Comparison of ENCODE assay signal across 1 cellular context in the genomic region with DNA sequence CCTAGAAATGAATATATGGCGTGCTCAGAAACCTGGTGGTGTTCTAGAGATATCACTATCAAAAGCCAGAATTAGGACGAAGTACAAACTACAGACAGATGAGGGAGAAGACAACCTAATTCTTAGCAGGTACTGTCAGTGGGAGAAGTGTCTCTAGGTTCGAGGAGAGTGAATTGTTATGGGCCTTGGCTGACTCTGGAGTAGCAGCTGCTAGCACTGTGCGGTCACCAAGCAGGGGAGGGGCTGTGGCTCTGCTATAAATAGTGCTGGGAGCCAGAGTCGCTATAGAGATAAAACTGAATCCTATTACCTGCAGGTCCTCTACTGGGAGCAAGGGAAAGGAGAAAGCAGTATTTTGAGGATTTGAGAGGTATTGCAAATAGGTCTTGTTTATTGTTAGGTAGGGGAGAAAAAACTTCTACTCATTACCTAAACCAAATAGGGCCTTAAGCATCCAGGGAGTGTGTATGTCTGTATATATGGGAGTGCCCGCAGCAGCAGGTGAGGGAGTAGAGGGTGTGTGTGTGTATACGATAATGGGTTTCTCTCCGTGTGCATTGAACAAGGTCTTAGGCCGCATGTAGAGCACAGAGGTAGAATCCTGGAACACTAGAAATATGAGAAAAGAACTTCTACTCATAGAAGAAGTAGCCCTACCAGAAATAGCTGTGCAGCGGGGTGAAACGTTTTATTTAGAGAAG.
TF ChIP-seq lines count a peak whose summit lies in the region.

No MANE protein-coding gene starts in this region.

TF ChIP-seq in HepG2, 621 proteins besides CTCF, POLR2A, EP300 and RAD21:
- TF ChIP-seq, protein P1, sequence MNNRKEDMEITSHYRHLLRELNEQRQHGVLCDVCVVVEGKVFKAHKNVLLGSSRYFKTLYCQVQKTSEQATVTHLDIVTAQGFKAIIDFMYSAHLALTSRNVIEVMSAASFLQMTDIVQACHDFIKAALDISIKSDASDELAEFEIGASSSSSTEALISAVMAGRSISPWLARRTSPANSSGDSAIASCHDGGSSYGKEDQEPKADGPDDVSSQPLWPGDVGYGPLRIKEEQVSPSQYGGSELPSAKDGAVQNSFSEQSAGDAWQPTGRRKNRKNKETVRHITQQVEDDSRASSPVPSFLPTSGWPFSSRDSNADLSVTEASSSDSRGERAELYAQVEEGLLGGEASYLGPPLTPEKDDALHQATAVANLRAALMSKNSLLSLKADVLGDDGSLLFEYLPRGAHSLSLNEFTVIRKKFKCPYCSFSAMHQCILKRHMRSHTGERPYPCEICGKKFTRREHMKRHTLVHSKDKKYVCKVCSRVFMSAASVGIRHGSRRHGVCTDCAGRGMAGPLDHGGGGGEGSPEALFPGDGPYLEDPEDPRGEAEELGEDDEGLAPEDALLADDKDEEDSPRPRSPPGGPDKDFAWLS (CRISPR knock-in tag; IDR thresholded peaks at IDR 0.05; ENCODE audit: borderline replicate concordance), result no peak
- TF ChIP-seq ZNF430 (CRISPR knock-in tag; IDR thresholded peaks at IDR 0.05) (no peak), MAFK (conservative IDR thresholded peaks at IDR 0.05 in 1 of 2, IDR thresholded peaks at IDR 0.05 in 1 of 2; ENCODE audit: low read length in 2 of 2) (no peak), EED (CRISPR knock-in tag; IDR thresholded peaks at IDR 0.05) (no peak), FOXA3 (CRISPR knock-in tag; IDR thresholded peaks at IDR 0.05) (no peak), ASH2L (IDR thresholded peaks at IDR 0.05; ENCODE audit: insufficient read length, low read depth, low read length) (no peak), MAFF (IDR thresholded peaks at IDR 0.05; ENCODE audit: low read depth, low read length) (no peak), RFXAP (CRISPR knock-in tag; IDR thresholded peaks at IDR 0.05; ENCODE audit: borderline replicate concordance) (no peak), NKX3-1 (CRISPR knock-in tag; IDR thresholded peaks at IDR 0.05) (no peak), ZNF264 (CRISPR knock-in tag; IDR thresholded peaks at IDR 0.05) (no peak), RXRB (CRISPR knock-in tag; IDR thresholded peaks at IDR 0.05; ENCODE audit: borderline replicate concordance) (no peak), ZNF564 (CRISPR knock-in tag; IDR thresholded peaks at IDR 0.05) (no peak), KDM5B (CRISPR knock-in tag; IDR thresholded peaks at IDR 0.05; ENCODE audit: borderline replicate concordance) (no peak)
- TF ChIP-seq, protein P2, sequence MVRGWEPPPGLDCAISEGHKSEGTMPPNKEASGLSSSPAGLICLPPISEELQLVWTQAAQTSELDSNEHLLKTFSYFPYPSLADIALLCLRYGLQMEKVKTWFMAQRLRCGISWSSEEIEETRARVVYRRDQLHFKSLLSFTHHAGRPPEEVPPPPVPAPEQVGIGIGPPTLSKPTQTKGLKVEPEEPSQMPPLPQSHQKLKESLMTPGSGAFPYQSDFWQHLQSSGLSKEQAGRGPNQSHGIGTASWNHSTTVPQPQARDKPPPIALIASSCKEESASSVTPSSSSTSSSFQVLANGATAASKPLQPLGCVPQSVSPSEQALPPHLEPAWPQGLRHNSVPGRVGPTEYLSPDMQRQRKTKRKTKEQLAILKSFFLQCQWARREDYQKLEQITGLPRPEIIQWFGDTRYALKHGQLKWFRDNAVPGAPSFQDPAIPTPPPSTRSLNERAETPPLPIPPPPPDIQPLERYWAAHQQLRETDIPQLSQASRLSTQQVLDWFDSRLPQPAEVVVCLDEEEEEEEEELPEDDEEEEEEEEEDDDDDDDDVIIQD (CRISPR knock-in tag; IDR thresholded peaks at IDR 0.05; ENCODE audit: low read depth), result no peak
- TF ChIP-seq, protein P3, sequence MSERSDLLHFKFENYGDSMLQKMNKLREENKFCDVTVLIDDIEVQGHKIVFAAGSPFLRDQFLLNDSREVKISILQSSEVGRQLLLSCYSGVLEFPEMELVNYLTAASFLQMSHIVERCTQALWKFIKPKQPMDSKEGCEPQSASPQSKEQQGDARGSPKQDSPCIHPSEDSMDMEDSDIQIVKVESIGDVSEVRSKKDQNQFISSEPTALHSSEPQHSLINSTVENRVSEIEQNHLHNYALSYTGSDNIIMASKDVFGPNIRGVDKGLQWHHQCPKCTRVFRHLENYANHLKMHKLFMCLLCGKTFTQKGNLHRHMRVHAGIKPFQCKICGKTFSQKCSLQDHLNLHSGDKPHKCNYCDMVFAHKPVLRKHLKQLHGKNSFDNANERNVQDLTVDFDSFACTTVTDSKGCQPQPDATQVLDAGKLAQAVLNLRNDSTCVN (CRISPR knock-in tag; IDR thresholded peaks at IDR 0.05; ENCODE audit: borderline replicate concordance), result no peak
- TF ChIP-seq, protein P4, sequence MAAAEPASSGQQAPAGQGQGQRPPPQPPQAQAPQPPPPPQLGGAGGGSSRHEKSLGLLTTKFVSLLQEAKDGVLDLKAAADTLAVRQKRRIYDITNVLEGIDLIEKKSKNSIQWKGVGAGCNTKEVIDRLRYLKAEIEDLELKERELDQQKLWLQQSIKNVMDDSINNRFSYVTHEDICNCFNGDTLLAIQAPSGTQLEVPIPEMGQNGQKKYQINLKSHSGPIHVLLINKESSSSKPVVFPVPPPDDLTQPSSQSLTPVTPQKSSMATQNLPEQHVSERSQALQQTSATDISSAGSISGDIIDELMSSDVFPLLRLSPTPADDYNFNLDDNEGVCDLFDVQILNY (CRISPR knock-in tag; conservative IDR thresholded peaks at IDR 0.05), result no peak
- TF ChIP-seq, protein P5, sequence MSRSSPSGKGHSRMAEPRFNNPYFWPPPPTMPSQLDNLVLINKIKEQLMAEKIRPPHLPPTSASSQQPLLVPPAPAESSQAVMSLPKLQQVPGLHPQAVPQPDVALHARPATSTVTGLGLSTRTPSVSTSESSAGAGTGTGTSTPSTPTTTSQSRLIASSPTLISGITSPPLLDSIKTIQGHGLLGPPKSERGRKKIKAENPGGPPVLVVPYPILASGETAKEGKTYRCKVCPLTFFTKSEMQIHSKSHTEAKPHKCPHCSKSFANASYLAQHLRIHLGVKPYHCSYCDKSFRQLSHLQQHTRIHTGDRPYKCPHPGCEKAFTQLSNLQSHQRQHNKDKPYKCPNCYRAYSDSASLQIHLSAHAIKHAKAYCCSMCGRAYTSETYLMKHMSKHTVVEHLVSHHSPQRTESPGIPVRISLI (CRISPR knock-in tag; IDR thresholded peaks at IDR 0.05; ENCODE audit: borderline replicate concordance), result no peak
- TF ChIP-seq, protein P6, sequence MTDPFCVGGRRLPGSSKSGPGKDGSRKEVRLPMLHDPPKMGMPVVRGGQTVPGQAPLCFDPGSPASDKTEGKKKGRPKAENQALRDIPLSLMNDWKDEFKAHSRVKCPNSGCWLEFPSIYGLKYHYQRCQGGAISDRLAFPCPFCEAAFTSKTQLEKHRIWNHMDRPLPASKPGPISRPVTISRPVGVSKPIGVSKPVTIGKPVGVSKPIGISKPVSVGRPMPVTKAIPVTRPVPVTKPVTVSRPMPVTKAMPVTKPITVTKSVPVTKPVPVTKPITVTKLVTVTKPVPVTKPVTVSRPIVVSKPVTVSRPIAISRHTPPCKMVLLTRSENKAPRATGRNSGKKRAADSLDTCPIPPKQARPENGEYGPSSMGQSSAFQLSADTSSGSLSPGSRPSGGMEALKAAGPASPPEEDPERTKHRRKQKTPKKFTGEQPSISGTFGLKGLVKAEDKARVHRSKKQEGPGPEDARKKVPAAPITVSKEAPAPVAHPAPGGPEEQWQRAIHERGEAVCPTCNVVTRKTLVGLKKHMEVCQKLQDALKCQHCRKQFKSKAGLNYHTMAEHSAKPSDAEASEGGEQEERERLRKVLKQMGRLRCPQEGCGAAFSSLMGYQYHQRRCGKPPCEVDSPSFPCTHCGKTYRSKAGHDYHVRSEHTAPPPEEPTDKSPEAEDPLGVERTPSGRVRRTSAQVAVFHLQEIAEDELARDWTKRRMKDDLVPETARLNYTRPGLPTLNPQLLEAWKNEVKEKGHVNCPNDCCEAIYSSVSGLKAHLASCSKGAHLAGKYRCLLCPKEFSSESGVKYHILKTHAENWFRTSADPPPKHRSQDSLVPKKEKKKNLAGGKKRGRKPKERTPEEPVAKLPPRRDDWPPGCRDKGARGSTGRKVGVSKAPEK (CRISPR knock-in tag; IDR thresholded peaks at IDR 0.05; ENCODE audit: borderline replicate concordance), result no peak
